ENCODE assay signal across 1 cellular context in genomic region chr12:4538207-4539160, GRCh38.
TF ChIP-seq lines count a peak whose summit lies in the region.

TSS of gene RAD51AP1 (plus strand) at chr12:4538890. CDS start at chr12:4538940, 50 bp downstream.

TF ChIP-seq in GM23338, 12 proteins besides CTCF, POLR2A, EP300 and RAD21 (continued from another document):
- TF ChIP-seq ZNF462 (CRISPR knock-in tag; IDR thresholded peaks at IDR 0.05) (no peak), ZNF114 (CRISPR knock-in tag; IDR thresholded peaks at IDR 0.05) (no peak), REST (IDR thresholded peaks at IDR 0.05; ENCODE audit: unreplicated experiment) (no peak), EZH2 (IDR thresholded peaks at IDR 0.05; ENCODE audit: low read depth, unreplicated experiment) (no peak)
